Comparison of ENCODE assay signal across 1 cellular context in the genomic region with DNA sequence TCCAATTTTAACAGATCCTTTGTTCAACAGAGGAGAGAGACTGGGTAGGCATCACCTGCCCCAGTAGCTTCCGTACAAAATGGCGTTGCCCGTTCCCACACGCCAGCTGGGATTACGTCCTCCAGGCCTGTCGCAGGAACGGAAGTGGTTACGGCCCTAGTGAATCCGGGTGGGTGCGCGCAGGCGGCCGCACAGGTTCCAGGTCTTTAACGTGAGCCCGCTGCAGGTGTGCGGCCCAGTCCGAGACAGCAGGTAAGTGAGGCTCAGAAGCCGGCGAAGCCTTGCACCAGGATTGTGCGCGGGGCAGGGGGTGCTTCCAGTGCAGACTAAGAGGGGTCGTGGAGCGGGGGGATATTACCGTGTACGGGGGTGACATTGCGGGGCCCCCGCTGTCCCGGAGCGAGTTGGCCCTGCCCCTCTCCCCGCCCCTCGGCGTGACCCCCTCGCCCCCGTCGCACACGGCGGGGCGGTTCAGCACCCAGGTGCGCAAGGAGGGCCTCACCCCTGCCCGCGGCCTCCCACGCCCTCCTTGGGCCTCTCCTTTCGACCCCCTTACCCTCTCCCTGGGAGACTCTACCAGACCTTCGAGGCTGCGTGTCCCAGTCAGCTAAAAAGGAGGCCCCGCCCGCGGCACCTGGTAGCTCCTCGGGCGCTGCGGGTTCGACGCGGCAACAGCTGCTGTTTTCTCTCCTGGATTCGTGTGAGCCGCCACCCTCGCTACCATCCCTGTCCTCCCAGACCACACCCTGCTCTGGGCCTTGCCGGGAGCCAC.
TF ChIP-seq lines count a peak whose summit lies in the region.

A gene with protein sequence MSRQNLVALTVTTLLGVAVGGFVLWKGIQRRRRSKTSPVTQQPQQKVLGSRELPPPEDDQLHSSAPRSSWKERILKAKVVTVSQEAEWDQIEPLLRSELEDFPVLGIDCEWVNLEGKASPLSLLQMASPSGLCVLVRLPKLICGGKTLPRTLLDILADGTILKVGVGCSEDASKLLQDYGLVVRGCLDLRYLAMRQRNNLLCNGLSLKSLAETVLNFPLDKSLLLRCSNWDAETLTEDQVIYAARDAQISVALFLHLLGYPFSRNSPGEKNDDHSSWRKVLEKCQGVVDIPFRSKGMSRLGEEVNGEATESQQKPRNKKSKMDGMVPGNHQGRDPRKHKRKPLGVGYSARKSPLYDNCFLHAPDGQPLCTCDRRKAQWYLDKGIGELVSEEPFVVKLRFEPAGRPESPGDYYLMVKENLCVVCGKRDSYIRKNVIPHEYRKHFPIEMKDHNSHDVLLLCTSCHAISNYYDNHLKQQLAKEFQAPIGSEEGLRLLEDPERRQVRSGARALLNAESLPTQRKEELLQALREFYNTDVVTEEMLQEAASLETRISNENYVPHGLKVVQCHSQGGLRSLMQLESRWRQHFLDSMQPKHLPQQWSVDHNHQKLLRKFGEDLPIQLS (plus strand): TSS at position 159 of the 772 bp plus-strand sequence. CDS start 17,973 bp downstream, outside the sequence.

TF ChIP-seq in HepG2, 621 proteins besides CTCF, POLR2A, EP300 and RAD21 (continued from another document and continues in another):
- TF ChIP-seq, protein P1, sequence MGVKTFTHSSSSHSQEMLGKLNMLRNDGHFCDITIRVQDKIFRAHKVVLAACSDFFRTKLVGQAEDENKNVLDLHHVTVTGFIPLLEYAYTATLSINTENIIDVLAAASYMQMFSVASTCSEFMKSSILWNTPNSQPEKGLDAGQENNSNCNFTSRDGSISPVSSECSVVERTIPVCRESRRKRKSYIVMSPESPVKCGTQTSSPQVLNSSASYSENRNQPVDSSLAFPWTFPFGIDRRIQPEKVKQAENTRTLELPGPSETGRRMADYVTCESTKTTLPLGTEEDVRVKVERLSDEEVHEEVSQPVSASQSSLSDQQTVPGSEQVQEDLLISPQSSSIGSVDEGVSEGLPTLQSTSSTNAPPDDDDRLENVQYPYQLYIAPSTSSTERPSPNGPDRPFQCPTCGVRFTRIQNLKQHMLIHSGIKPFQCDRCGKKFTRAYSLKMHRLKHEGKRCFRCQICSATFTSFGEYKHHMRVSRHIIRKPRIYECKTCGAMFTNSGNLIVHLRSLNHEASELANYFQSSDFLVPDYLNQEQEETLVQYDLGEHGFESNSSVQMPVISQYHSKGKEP (CRISPR knock-in tag; IDR thresholded peaks at IDR 0.05), result no peak
- TF ChIP-seq, protein P2, sequence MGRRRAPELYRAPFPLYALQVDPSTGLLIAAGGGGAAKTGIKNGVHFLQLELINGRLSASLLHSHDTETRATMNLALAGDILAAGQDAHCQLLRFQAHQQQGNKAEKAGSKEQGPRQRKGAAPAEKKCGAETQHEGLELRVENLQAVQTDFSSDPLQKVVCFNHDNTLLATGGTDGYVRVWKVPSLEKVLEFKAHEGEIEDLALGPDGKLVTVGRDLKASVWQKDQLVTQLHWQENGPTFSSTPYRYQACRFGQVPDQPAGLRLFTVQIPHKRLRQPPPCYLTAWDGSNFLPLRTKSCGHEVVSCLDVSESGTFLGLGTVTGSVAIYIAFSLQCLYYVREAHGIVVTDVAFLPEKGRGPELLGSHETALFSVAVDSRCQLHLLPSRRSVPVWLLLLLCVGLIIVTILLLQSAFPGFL (CRISPR knock-in tag; IDR thresholded peaks at IDR 0.05), result no peak
- TF ChIP-seq PHB2 (IDR thresholded peaks at IDR 0.05; ENCODE audit: partially characterized antibody) (no peak), ZNF350 (CRISPR knock-in tag; IDR thresholded peaks at IDR 0.05; ENCODE audit: borderline replicate concordance, low read depth) (peak; percentile 91), CENPX (CRISPR knock-in tag; IDR thresholded peaks at IDR 0.05) (no peak), ZNF75D (CRISPR knock-in tag; IDR thresholded peaks at IDR 0.05; ENCODE audit: borderline replicate concordance) (no peak), ZC3H13 (CRISPR knock-in tag; IDR thresholded peaks at IDR 0.05) (no peak), FOXC1 (CRISPR knock-in tag; IDR thresholded peaks at IDR 0.05; ENCODE audit: borderline replicate concordance) (no peak; the same call in 1 of the 2 replicates), GFI1 (CRISPR knock-in tag; IDR thresholded peaks at IDR 0.05; ENCODE audit: borderline replicate concordance) (no peak; the same call in 1 of the 2 replicates), ZNF337 (CRISPR knock-in tag; IDR thresholded peaks at IDR 0.05; ENCODE audit: borderline replicate concordance, low read depth) (no peak; the same call in 1 of the 2 replicates), ZFX (CRISPR knock-in tag; IDR thresholded peaks at IDR 0.05; ENCODE audit: low read depth) (peak; percentile 98), ZNF329 (CRISPR knock-in tag; IDR thresholded peaks at IDR 0.05; ENCODE audit: low read depth) (no peak), GATAD1 (CRISPR knock-in tag; IDR thresholded peaks at IDR 0.05) (peak; percentile 92), MBD4 (IDR thresholded peaks at IDR 0.05; ENCODE audit: borderline replicate concordance, low read length) (no peak), RFXAP (CRISPR knock-in tag; IDR thresholded peaks at IDR 0.05; ENCODE audit: borderline replicate concordance) (peak; percentile 72), DNMT3B (CRISPR knock-in tag; conservative IDR thresholded peaks at IDR 0.05) (peak; percentile 57; the same call in 1 of the 2 replicates), ONECUT2 (CRISPR knock-in tag; IDR thresholded peaks at IDR 0.05) (no peak), ATAD3A (CRISPR knock-in tag; IDR thresholded peaks at IDR 0.05) (no peak), RCOR2 (CRISPR knock-in tag; IDR thresholded peaks at IDR 0.05) (no peak), MZF1 (CRISPR knock-in tag; IDR thresholded peaks at IDR 0.05; ENCODE audit: borderline replicate concordance) (no peak), ZSCAN29 (CRISPR knock-in tag; conservative IDR thresholded peaks at IDR 0.05) (peak; percentile 78; the same call in 1 of the 2 replicates), ZNF564 (CRISPR knock-in tag; IDR thresholded peaks at IDR 0.05) (no peak), SRSF9 (IDR thresholded peaks at IDR 0.05; ENCODE audit: borderline replicate concordance, insufficient read depth, low read depth, low read length, poor library complexity, severe bottlenecking) (no peak)
- TF ChIP-seq, protein P3, sequence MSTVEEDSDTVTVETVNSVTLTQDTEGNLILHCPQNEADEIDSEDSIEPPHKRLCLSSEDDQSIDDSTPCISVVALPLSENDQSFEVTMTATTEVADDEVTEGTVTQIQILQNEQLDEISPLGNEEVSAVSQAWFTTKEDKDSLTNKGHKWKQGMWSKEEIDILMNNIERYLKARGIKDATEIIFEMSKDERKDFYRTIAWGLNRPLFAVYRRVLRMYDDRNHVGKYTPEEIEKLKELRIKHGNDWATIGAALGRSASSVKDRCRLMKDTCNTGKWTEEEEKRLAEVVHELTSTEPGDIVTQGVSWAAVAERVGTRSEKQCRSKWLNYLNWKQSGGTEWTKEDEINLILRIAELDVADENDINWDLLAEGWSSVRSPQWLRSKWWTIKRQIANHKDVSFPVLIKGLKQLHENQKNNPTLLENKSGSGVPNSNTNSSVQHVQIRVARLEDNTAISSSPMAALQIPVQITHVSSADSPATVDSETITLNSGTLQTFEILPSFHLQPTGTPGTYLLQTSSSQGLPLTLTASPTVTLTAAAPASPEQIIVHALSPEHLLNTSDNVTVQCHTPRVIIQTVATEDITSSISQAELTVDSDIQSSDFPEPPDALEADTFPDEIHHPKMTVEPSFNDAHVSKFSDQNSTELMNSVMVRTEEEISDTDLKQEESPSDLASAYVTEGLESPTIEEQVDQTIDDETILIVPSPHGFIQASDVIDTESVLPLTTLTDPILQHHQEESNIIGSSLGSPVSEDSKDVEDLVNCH (CRISPR knock-in tag; IDR thresholded peaks at IDR 0.05), result no peak
- TF ChIP-seq, protein P4, sequence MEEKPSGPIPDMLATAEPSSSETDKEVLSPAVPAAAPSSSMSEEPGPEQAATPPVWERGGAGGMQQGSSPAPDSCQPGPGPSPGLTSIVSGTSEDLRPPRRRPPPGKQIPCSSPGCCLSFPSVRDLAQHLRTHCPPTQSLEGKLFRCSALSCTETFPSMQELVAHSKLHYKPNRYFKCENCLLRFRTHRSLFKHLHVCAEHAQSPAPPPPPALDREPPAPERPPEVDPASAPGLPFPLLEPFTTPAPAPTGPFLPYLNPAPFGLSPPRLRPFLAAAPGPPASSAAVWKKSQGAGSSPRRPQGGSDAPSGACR (CRISPR knock-in tag; IDR thresholded peaks at IDR 0.05), result no peak
- TF ChIP-seq, protein P5, sequence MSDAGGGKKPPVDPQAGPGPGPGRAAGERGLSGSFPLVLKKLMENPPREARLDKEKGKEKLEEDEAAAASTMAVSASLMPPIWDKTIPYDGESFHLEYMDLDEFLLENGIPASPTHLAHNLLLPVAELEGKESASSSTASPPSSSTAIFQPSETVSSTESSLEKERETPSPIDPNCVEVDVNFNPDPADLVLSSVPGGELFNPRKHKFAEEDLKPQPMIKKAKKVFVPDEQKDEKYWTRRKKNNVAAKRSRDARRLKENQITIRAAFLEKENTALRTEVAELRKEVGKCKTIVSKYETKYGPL (CRISPR knock-in tag; IDR thresholded peaks at IDR 0.05), result no peak; the same call in 1 of the 2 replicates
- TF ChIP-seq, protein P6, sequence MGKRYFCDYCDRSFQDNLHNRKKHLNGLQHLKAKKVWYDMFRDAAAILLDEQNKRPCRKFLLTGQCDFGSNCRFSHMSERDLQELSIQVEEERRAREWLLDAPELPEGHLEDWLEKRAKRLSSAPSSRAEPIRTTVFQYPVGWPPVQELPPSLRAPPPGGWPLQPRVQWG (CRISPR knock-in tag; IDR thresholded peaks at IDR 0.05; ENCODE audit: borderline replicate concordance, low read depth), result no peak
- TF ChIP-seq, protein P7, sequence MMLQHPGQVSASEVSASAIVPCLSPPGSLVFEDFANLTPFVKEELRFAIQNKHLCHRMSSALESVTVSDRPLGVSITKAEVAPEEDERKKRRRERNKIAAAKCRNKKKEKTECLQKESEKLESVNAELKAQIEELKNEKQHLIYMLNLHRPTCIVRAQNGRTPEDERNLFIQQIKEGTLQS (CRISPR knock-in tag; IDR thresholded peaks at IDR 0.05), result no peak
- TF ChIP-seq, protein P8, sequence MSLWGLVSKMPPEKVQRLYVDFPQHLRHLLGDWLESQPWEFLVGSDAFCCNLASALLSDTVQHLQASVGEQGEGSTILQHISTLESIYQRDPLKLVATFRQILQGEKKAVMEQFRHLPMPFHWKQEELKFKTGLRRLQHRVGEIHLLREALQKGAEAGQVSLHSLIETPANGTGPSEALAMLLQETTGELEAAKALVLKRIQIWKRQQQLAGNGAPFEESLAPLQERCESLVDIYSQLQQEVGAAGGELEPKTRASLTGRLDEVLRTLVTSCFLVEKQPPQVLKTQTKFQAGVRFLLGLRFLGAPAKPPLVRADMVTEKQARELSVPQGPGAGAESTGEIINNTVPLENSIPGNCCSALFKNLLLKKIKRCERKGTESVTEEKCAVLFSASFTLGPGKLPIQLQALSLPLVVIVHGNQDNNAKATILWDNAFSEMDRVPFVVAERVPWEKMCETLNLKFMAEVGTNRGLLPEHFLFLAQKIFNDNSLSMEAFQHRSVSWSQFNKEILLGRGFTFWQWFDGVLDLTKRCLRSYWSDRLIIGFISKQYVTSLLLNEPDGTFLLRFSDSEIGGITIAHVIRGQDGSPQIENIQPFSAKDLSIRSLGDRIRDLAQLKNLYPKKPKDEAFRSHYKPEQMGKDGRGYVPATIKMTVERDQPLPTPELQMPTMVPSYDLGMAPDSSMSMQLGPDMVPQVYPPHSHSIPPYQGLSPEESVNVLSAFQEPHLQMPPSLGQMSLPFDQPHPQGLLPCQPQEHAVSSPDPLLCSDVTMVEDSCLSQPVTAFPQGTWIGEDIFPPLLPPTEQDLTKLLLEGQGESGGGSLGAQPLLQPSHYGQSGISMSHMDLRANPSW (CRISPR knock-in tag; IDR thresholded peaks at IDR 0.05; ENCODE audit: borderline replicate concordance), result no peak
- TF ChIP-seq, protein P9, sequence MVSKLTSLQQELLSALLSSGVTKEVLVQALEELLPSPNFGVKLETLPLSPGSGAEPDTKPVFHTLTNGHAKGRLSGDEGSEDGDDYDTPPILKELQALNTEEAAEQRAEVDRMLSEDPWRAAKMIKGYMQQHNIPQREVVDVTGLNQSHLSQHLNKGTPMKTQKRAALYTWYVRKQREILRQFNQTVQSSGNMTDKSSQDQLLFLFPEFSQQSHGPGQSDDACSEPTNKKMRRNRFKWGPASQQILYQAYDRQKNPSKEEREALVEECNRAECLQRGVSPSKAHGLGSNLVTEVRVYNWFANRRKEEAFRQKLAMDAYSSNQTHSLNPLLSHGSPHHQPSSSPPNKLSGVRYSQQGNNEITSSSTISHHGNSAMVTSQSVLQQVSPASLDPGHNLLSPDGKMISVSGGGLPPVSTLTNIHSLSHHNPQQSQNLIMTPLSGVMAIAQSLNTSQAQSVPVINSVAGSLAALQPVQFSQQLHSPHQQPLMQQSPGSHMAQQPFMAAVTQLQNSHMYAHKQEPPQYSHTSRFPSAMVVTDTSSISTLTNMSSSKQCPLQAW (CRISPR knock-in tag; IDR thresholded peaks at IDR 0.05), result peak; percentile 76
- TF ChIP-seq, protein P10, sequence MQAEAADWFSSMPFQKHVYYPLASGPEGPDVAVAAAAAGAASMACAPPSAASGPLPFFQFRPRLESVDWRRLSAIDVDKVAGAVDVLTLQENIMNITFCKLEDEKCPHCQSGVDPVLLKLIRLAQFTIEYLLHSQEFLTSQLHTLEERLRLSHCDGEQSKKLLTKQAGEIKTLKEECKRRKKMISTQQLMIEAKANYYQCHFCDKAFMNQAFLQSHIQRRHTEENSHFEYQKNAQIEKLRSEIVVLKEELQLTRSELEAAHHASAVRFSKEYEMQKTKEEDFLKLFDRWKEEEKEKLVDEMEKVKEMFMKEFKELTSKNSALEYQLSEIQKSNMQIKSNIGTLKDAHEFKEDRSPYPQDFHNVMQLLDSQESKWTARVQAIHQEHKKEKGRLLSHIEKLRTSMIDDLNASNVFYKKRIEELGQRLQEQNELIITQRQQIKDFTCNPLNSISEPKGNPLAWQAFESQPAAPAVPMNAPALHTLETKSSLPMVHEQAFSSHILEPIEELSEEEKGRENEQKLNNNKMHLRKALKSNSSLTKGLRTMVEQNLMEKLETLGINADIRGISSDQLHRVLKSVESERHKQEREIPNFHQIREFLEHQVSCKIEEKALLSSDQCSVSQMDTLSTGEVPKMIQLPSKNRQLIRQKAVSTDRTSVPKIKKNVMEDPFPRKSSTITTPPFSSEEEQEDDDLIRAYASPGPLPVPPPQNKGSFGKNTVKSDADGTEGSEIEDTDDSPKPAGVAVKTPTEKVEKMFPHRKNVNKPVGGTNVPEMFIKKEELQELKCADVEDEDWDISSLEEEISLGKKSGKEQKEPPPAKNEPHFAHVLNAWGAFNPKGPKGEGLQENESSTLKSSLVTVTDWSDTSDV (CRISPR knock-in tag; IDR thresholded peaks at IDR 0.05), result no peak
- TF ChIP-seq, protein P11, sequence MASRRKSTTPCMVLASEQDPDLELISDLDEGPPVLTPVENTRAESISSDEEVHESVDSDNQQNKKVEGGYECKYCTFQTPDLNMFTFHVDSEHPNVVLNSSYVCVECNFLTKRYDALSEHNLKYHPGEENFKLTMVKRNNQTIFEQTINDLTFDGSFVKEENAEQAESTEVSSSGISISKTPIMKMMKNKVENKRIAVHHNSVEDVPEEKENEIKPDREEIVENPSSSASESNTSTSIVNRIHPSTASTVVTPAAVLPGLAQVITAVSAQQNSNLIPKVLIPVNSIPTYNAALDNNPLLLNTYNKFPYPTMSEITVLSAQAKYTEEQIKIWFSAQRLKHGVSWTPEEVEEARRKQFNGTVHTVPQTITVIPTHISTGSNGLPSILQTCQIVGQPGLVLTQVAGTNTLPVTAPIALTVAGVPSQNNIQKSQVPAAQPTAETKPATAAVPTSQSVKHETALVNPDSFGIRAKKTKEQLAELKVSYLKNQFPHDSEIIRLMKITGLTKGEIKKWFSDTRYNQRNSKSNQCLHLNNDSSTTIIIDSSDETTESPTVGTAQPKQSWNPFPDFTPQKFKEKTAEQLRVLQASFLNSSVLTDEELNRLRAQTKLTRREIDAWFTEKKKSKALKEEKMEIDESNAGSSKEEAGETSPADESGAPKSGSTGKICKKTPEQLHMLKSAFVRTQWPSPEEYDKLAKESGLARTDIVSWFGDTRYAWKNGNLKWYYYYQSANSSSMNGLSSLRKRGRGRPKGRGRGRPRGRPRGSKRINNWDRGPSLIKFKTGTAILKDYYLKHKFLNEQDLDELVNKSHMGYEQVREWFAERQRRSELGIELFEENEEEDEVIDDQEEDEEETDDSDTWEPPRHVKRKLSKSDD (CRISPR knock-in tag; IDR thresholded peaks at IDR 0.05; ENCODE audit: low read depth), result peak; percentile 90; the same call in 1 of the 2 replicates
